Comparison of ENCODE assay signal across 14 cellular contexts in genomic region chr9:3455712-3456111, GRCh38.
DNase-seq lines count a peak whose midpoint lies in the region; ATAC-seq, FAIRE-seq and TF ChIP-seq lines count a peak whose summit lies in the region.
"Had no signal": no experiment of that assay in that cellular context is flagged by ENCODE, and none has a peak within 500 bp of the region (broad histone marks: within the 10 kb centered on the region; RNA-seq: fewer than 3 reads in every experiment).

No MANE protein-coding gene starts in this region.

- no peak for TF ChIP-seq RAD21 in A549 (conservative IDR thresholded peaks at IDR 0.05 in 1 of 2, IDR thresholded peaks at IDR 0.05 in 1 of 2)
- no peak for TF ChIP-seq RAD21 in IMR-90 (IDR thresholded peaks at IDR 0.05; ENCODE audit: low read length)
- no peak for TF ChIP-seq RAD21 in K562 (CRISPR knock-in tag; conservative IDR thresholded peaks at IDR 0.05 in 1 of 2, IDR thresholded peaks at IDR 0.05 in 1 of 2)

- in situ Hi-C loops in IMR-90 (cut with MboI; ENCODE audit: low sequenced_read_pairs), result loop anchor here (25.0 kb wide), 1 partner anchor 907 kb away; no protein-coding TSS in a partner anchor
- in situ Hi-C loops in K562 (cut with MboI), result loop anchor here (25.0 kb wide), 2 partner anchors 232 to 657 kb away; no protein-coding TSS in a partner anchor

- DNase-seq in A549 (ENCODE audit: low read depth in 1 of 2, low spot score in 1 of 2) (no peak), IMR-90 (no peak), T-helper 17 cell (no peak), K562 (ENCODE audit: extremely low read depth in 1 of 4, low spot score in 3 of 4) (no peak), Kasumi-1 (lab: John Stamatoyannopoulos, UW) (no peak), HFFc6 (no peak), DMS 273 treated with DMSO at 0.1 percent for 48 hours (lab: John Stamatoyannopoulos, UW) (no peak), omental fat pad (ENCODE audit: low spot score) (no peak)
- DNase-seq: CD8-positive, alpha-beta T cell; COR-L47; HCEC 1CT had no signal

- TF ChIP-seq CTCF in A549 (IDR thresholded peaks at IDR 0.05) (no peak), IMR-90 (conservative IDR thresholded peaks at IDR 0.05; ENCODE audit: low read depth, low read length) (no peak), K562 (IDR thresholded peaks at IDR 0.05 in 2 of 3, conservative IDR thresholded peaks at IDR 0.05 in 1 of 3; ENCODE audit: insufficient read depth in 2 of 3, low read depth in 1 of 3, low read length in 3 of 3) (no peak), HFFc6 (IDR thresholded peaks at IDR 0.05) (no peak), omental fat pad (IDR thresholded peaks at IDR 0.05) (no peak)

- H4K5ac ChIP-seq in IMR-90 (ENCODE audit: low read depth, low read length), result no peak overlapping the region

- H3K4me2 ChIP-seq in A549 (no peak overlapping the region), IMR-90 (ENCODE audit: low read depth, low read length) (no peak overlapping the region), K562 (ENCODE audit: insufficient read depth, low read length) (no peak overlapping the region)

- intact Hi-C loops in IMR-90 (cut with micrococcal nuclease), result no loop called here
- intact Hi-C loops in K562 (cut with micrococcal nuclease), result no loop called here

- no peaks in the 10 kb centered on the region for H3K27me3 Mint-ChIP-seq in T-helper 17 cell
- no peaks in the 10 kb centered on the region for H3K27me3 Mint-ChIP-seq in HFFc6 (ENCODE audit: insufficient read depth)

- H3K27ac Mint-ChIP-seq in T-helper 17 cell (peak overlapping the region; percentile 8), HFFc6 (no peak overlapping the region)
- H3K27ac Mint-ChIP-seq: CD14-positive monocyte; CD8-positive, alpha-beta T cell had no signal

- no peaks in the 10 kb centered on the region for H3K36me3 ChIP-seq in IMR-90 (ENCODE audit: control insufficient read depth, insufficient read depth, low read length)
- H3K36me3 ChIP-seq in K562 (ENCODE audit: control insufficient read depth, insufficient read depth, low read length), result no peaks in the 10 kb centered on the region

- no peak for ATAC-seq in A549
- ATAC-seq in IMR-90 (ENCODE audit: low read depth), result no peak
- ATAC-seq in T-helper 17 cell, result no peak
- no peak for ATAC-seq in K562
- ATAC-seq in omental fat pad (ENCODE audit: low FRiP score), result no peak
- ATAC-seq: CD8-positive, alpha-beta T cell had no signal

- FAIRE-seq in A549 (lab: Jason Lieb, UNC) (no peak), K562 (lab: Jason Lieb, UNC) (no peak)
- FAIRE-seq: D721Med, HTR-8/SVneo had no signal

- H3K4me3 ChIP-seq in A549 (no peak overlapping the region), IMR-90 (ENCODE audit: insufficient read depth, low read depth, low read length) (no peak overlapping the region), K562 (no peak overlapping the region)

- no peak overlapping the region for H3K4me3 Mint-ChIP-seq in T-helper 17 cell
- no peak overlapping the region for H3K4me3 Mint-ChIP-seq in HFFc6
- H3K4me3 Mint-ChIP-seq: CD14-positive monocyte; CD8-positive, alpha-beta T cell had no signal

- POLR2A ChIA-PET in A549 (lab: Yijun Ruan, JAX) (no interaction called here), IMR-90 (lab: Charles Lee; ENCODE audit: unreplicated experiment) (no interaction called here), K562 (lab: Yijun Ruan, JAX) (interaction anchor here (0.6 kb wide), 1 partner anchor 88 kb away, joined by 3 read pairs; no protein-coding TSS in a partner anchor)

- TF ChIP-seq POLR2A in A549 (IDR thresholded peaks at IDR 0.05; ENCODE audit: low read length) (no peak), IMR-90 (IDR thresholded peaks at IDR 0.05; ENCODE audit: low read depth, low read length) (no peak), K562 (conservative IDR thresholded peaks at IDR 0.05) (no peak)

- H3K9me1 ChIP-seq in IMR-90 (ENCODE audit: insufficient read depth, low read length), result no peaks in the 10 kb centered on the region; the same call in 1 of the 2 replicates
- H3K9me1 ChIP-seq in K562 (ENCODE audit: control insufficient read depth, insufficient read depth, low read length), result no peaks in the 10 kb centered on the region

- H3K79me1 ChIP-seq in IMR-90 (ENCODE audit: low read depth in 1 of 2, low read length in 2 of 2), result no peaks in the 10 kb centered on the region; a peak in 1 of 4 replicates

- dilution Hi-C loops in IMR-90 (cut with HindIII; ENCODE audit: low sequenced_read_pairs, unreplicated experiment), result no loop called here

- H2BK5ac ChIP-seq in IMR-90 (ENCODE audit: low read depth, low read length, poor library complexity, severe bottlenecking), result no peak overlapping the region

- no peak overlapping the region for H4K91ac ChIP-seq in IMR-90 (ENCODE audit: insufficient read depth, low read depth, low read length)

- H2AFZ ChIP-seq in IMR-90 (replicated peaks; ENCODE audit: low read length, poor library complexity) (no peak overlapping the region), K562 (ENCODE audit: low read depth, low read length) (no peak overlapping the region)

- H3K14ac ChIP-seq in IMR-90 (replicated peaks; ENCODE audit: low read depth, low read length), result no peak overlapping the region

- no TSS peak for BruUV-seq in IMR-90 (replicated peaks; lab: Mats Ljungman, UMichigan)
- no TSS peak for BruUV-seq in K562 (replicated peaks; lab: Mats Ljungman, UMichigan)

- no peak overlapping the region for H3K18ac ChIP-seq in IMR-90 (ENCODE audit: low read depth, low read length)

- no peak overlapping the region for H2BK15ac ChIP-seq in IMR-90 (ENCODE audit: low read depth, low read length)

- no peaks in the 10 kb centered on the region for H3K4me1 ChIP-seq in A549
- no peaks in the 10 kb centered on the region for H3K4me1 ChIP-seq in IMR-90 (ENCODE audit: control insufficient read depth, insufficient read depth, low read length)
- 0 out of 5 replicates have a peak, but pooled peaks cover 0 to 7% of the 10 kb centered on the region in 2 experiments for H3K4me1 ChIP-seq in K562 (replicated peaks in 1 of 2; ENCODE audit: control insufficient read depth in 2 of 2, insufficient read depth in 2 of 2, low read length in 2 of 2)

- no peak overlapping the region for H3K23ac ChIP-seq in IMR-90 (ENCODE audit: low read depth, low read length)

- no peak overlapping the region for H3K56ac ChIP-seq in IMR-90 (ENCODE audit: extremely low read depth, insufficient read depth, low read length)

- H3K27ac ChIP-seq in A549 (no peak overlapping the region), IMR-90 (ENCODE audit: insufficient read depth, low read length) (no peak overlapping the region), K562 (ENCODE audit: extremely low read depth, low read depth, low read length) (no peak overlapping the region)

- H3K27me3 ChIP-seq in IMR-90 (ENCODE audit: control insufficient read depth, insufficient read depth, low read length) (no peaks in the 10 kb centered on the region), K562 (ENCODE audit: control insufficient read depth in 2 of 2, insufficient read depth in 2 of 2, low read length in 2 of 2) (no peaks in the 10 kb centered on the region)

- H3K9ac ChIP-seq in IMR-90 (ENCODE audit: low read depth, low read length), result no peak overlapping the region
- no peak overlapping the region for H3K9ac ChIP-seq in K562 (ENCODE audit: insufficient read depth in 1 of 2, low read depth in 2 of 2, low read length in 2 of 2)

- H3K79me2 ChIP-seq in K562 (ENCODE audit: control insufficient read depth, insufficient read depth, low read length), result no peaks in the 10 kb centered on the region

- no peak overlapping the region for H3K4ac ChIP-seq in IMR-90 (ENCODE audit: low read depth, low read length)

- H4K8ac ChIP-seq in IMR-90 (ENCODE audit: low read depth in 2 of 2, low read length in 2 of 2), result no peak overlapping the region

- H3K36me3 Mint-ChIP-seq in T-helper 17 cell (ENCODE audit: low read depth), result no peaks in the 10 kb centered on the region
- H3K36me3 Mint-ChIP-seq in HFFc6 (ENCODE audit: low read depth), result no peaks in the 10 kb centered on the region
- H3K36me3 Mint-ChIP-seq: CD14-positive monocyte had no signal

- H2AK9ac ChIP-seq in IMR-90 (replicated peaks; ENCODE audit: low read depth, low read length, poor library complexity), result no peak overlapping the region

- H2BK120ac ChIP-seq in IMR-90 (ENCODE audit: low read depth, low read length), result no peak overlapping the region

- H4K20me1 ChIP-seq in IMR-90 (ENCODE audit: insufficient read depth, low read length) (no peaks in the 10 kb centered on the region), K562 (replicated peaks; ENCODE audit: control insufficient read depth, insufficient read depth, low read length) (no peaks in the 10 kb centered on the region)

- H3K9me3 ChIP-seq in A549, result no peaks in the 10 kb centered on the region
- no peaks in the 10 kb centered on the region for H3K9me3 ChIP-seq in IMR-90 (ENCODE audit: control insufficient read depth, insufficient read depth, low read length)
- no peaks in the 10 kb centered on the region for H3K9me3 ChIP-seq in T-helper 17 cell (ENCODE audit: control insufficient read depth, low read length, poor library complexity, severe bottlenecking)
- H3K9me3 ChIP-seq in K562 (replicated peaks; ENCODE audit: control insufficient read depth, insufficient read depth, low read depth, low read length), result no peaks in the 10 kb centered on the region

- no peak overlapping the region for H2BK20ac ChIP-seq in IMR-90 (ENCODE audit: low read depth, low read length)

- H3K9me3 Mint-ChIP-seq in HFFc6, result no peaks in the 10 kb centered on the region
- H3K9me3 Mint-ChIP-seq: CD8-positive, alpha-beta T cell had no signal

- TF ChIP-seq EP300 in A549 (IDR thresholded peaks at IDR 0.05) (no peak), K562 (IDR thresholded peaks at IDR 0.05; ENCODE audit: low read length) (no peak)

- H3K4me1 Mint-ChIP-seq in T-helper 17 cell, result peaks cover 2% of the 10 kb centered on the region
- H3K4me1 Mint-ChIP-seq in HFFc6 (ENCODE audit: low read depth), result peaks cover 6% of the 10 kb centered on the region

- WGBS in A549 (ENCODE audit: missing lambda C conversion rate), result 96% methylated on average over 3 of the region's 3 CpGs
- no CpG with 5 or more reads among the region's 3 CpGs for whole genome bisulfite sequencing in IMR-90 (ENCODE audit: extremely low coverage in 2 of 2, insufficient read length in 1 of 2), 2 experiments
- WGBS in K562 (ENCODE audit: insufficient coverage, low coverage, missing lambda C conversion rate), result 61% methylated on average over 3 of the region's 3 CpGs

- H2AK5ac ChIP-seq in IMR-90 (ENCODE audit: low read depth, low read length), result no peak overlapping the region

- CTCF ChIA-PET in A549 (lab: Yijun Ruan, JAX), result interaction anchor here (0.7 to 1.2 kb wide), 2 partner anchors 12 to 14 kb away, joined by 3 read pairs; no protein-coding TSS in a partner anchor
- CTCF ChIA-PET in IMR-90 (lab: Yijun Ruan, JAX), result interaction anchor here (0.6 to 1.2 kb wide), 2 partner anchors 12 to 655 kb away, joined by 3 read pairs; no protein-coding TSS in a partner anchor
- CTCF ChIA-PET in K562 (lab: Yijun Ruan, JAX; ENCODE audit: low intra/inter-chr PET ratio), result interaction anchor here (0.7 kb wide), 1 partner anchor 13 kb away, joined by 5 read pairs; no protein-coding TSS in a partner anchor

TF ChIP-seq in IMR-90, 13 proteins besides CTCF, POLR2A, EP300 and RAD21:
- TF ChIP-seq MXI1 (IDR thresholded peaks at IDR 0.05; ENCODE audit: borderline replicate concordance, low read depth, low read length) (no peak), MAFK (IDR thresholded peaks at IDR 0.05; ENCODE audit: low read depth, low read length) (peak; percentile 84)
TF ChIP-seq in IMR-90: peak in this region for 1.

TF ChIP-seq in K562, 482 proteins besides CTCF, POLR2A, EP300 and RAD21 (continues in another document):
- no peak for TF ChIP-seq U2AF2 (optimal IDR thresholded peaks at IDR 0.05; ENCODE audit: low read depth, low read length)
- TF ChIP-seq ZNF408 (CRISPR knock-in tag; IDR thresholded peaks at IDR 0.05; ENCODE audit: low read depth), result no peak

Comparison
In these comparisons a context has a peak if more than half of its experiments do, and no peak if none do; other contexts are left out.
1. Of the 35 proteins assayed by ChIP-seq in both K562 and A549: peak only in K562: none; only in A549: none; in both: MAFK; in neither: 34.